ENCODE assay signal across 3 cellular contexts in genomic region chr12:28161697-28162096, GRCh38.
TF ChIP-seq lines count a peak whose summit lies in the region.

No MANE protein-coding gene starts in this region.

TF ChIP-seq in HepG2, 621 proteins besides CTCF, POLR2A, EP300 and RAD21:
- peak; percentile 47; the same call in 1 of the 2 replicates for TF ChIP-seq MAFF (IDR thresholded peaks at IDR 0.05; ENCODE audit: low read depth, low read length)
- no peak for TF ChIP-seq ZFX (CRISPR knock-in tag; IDR thresholded peaks at IDR 0.05; ENCODE audit: low read depth)
- TF ChIP-seq MAFK (conservative IDR thresholded peaks at IDR 0.05 in 1 of 2, IDR thresholded peaks at IDR 0.05 in 1 of 2; ENCODE audit: low read length in 2 of 2): peak; percentile 22 to 51; a peak in 3 of 4 replicates

TF ChIP-seq in IMR-90, 13 proteins besides CTCF, POLR2A, EP300 and RAD21:
- TF ChIP-seq MAFK (IDR thresholded peaks at IDR 0.05; ENCODE audit: low read depth, low read length): peak; percentile 37
- TF ChIP-seq MAZ (IDR thresholded peaks at IDR 0.05; ENCODE audit: borderline replicate concordance, low read depth, low read length): no peak

TF ChIP-seq in H1, 55 proteins besides CTCF, POLR2A, EP300 and RAD21:
- TF ChIP-seq RBBP5 (IDR thresholded peaks at IDR 0.05; ENCODE audit: borderline replicate concordance, low read depth, low read length): no peak
- TF ChIP-seq RFX5 (IDR thresholded peaks at IDR 0.05; ENCODE audit: borderline replicate concordance, low read depth, low read length): no peak
- no peak for TF ChIP-seq TEAD4 (IDR thresholded peaks at IDR 0.05; ENCODE audit: low read depth, low read length)
- no peak for TF ChIP-seq SAP30 (IDR thresholded peaks at IDR 0.05; ENCODE audit: insufficient read depth, insufficient replicate concordance, low read length)
- TF ChIP-seq SP2 (IDR thresholded peaks at IDR 0.05; ENCODE audit: low read length): no peak
- TF ChIP-seq SP4 (IDR thresholded peaks at IDR 0.05; ENCODE audit: low read length): no peak
- TF ChIP-seq GTF2F1 (IDR thresholded peaks at IDR 0.05; ENCODE audit: borderline replicate concordance, low read depth, low read length): no peak
- TF ChIP-seq SRF (IDR thresholded peaks at IDR 0.05; ENCODE audit: low read depth, low read length): no peak
- TF ChIP-seq SIRT6 (IDR thresholded peaks at IDR 0.05; ENCODE audit: low read length): no peak
- no peak for TF ChIP-seq CHD1 (IDR thresholded peaks at IDR 0.05; ENCODE audit: low read depth, low read length)
- TF ChIP-seq KDM5A (IDR thresholded peaks at IDR 0.05; ENCODE audit: low read length): no peak
- no peak for TF ChIP-seq CHD2 (IDR thresholded peaks at IDR 0.05; ENCODE audit: low read length)
- TF ChIP-seq HDAC6 (IDR thresholded peaks at IDR 0.05; ENCODE audit: low read depth, low read length): no peak
- TF ChIP-seq MAX (IDR thresholded peaks at IDR 0.05): no peak
- no peak for TF ChIP-seq FOSL1 (IDR thresholded peaks at IDR 0.05; ENCODE audit: insufficient read depth, low read depth, low read length)
